In the genomic region with DNA sequence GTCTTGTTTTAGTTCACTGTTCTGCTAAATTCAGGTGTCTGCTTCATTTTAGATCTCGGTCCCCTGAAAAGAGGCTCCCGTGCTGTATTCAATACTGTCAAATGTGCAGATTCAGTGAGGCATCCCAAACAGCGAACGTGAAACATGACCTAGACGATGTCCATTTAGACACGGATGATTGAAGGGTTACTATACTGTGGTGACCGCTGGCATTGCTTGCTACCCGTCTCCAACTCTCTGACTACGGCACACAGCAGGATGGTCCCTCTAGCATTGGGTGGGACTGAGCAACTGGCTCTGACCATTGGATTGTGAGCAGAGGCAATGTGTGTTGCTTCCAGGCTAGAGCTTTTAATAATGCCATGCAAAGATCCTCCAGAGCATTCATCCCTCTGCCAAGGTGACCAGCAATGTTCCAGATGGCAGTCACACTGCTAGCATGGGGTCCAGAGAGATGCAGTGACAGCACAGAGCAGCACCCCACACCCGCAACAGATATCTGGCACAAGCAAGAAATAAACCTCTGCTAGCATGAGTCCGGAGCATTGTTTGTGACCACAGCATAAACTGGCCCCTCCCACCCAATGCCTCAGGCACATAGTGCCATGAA, we compare ENCODE assay signal across 19 cellular contexts. TPM values are rescaled to one million over a fixed set of nuclear protein-coding genes. Genes with fewer than 3 reads are reported as not detected.
DNase-seq lines count a peak whose midpoint lies in the region; ATAC-seq and TF ChIP-seq lines count a peak whose summit lies in the region.
"Had no signal": no experiment of that assay in that cellular context is flagged by ENCODE, and none has a peak within 500 bp of the region (broad histone marks: within the 10 kb centered on the region; RNA-seq: fewer than 3 reads in every experiment).

No MANE protein-coding gene starts in this region.

- ATAC-seq in mucosa of descending colon: no peak
- ATAC-seq in HG03378 (IDR thresholded peaks at IDR 0.05; ENCODE audit: unreplicated experiment): no peak
- ATAC-seq in HG03280 (IDR thresholded peaks at IDR 0.05; ENCODE audit: unreplicated experiment): no peak
- ATAC-seq: K562 had no signal

- H3K4me1 ChIP-seq in esophagus muscularis mucosa: peaks cover 0 to 67% (median 61%) of the 10 kb centered on the region in 4 donors
- H3K4me1 ChIP-seq in muscle layer of colon (ENCODE audit: insufficient read depth, low read length): peaks cover 76% of the 10 kb centered on the region
- H3K4me1 ChIP-seq in mucosa of descending colon (ENCODE audit: low read depth): no peaks in the 10 kb centered on the region
- H3K4me1 ChIP-seq in ascending aorta: peaks cover 0 to 14% of the 10 kb centered on the region in 2 donors

- H3K36me3 ChIP-seq in esophagus muscularis mucosa: no peaks in the 10 kb centered on the region
- no peaks in the 10 kb centered on the region for H3K36me3 ChIP-seq in muscle layer of colon (ENCODE audit: insufficient read depth, low read length)
- no peaks in the 10 kb centered on the region for H3K36me3 ChIP-seq in mucosa of descending colon (ENCODE audit: low read depth)
- no peaks in the 10 kb centered on the region for H3K36me3 ChIP-seq in ascending aorta

- no peak for TF ChIP-seq EP300 in esophagus muscularis mucosa (IDR thresholded peaks at IDR 0.05)

- TF ChIP-seq CTCF in esophagus muscularis mucosa (IDR thresholded peaks at IDR 0.05) (no peak), mucosa of descending colon (IDR thresholded peaks at IDR 0.05) (no peak), ascending aorta (IDR thresholded peaks at IDR 0.05) (no peak)

- H3K4me3 ChIP-seq in esophagus muscularis mucosa: no peak overlapping the region
- no peak overlapping the region for H3K4me3 ChIP-seq in muscle layer of colon (ENCODE audit: low read depth in 1 of 2, low read length in 2 of 2)
- H3K4me3 ChIP-seq in mucosa of descending colon: no peak overlapping the region
- no peak overlapping the region for H3K4me3 ChIP-seq in ascending aorta
- H3K4me3 ChIP-seq: K562 had no signal

- TF ChIP-seq POLR2A in esophagus muscularis mucosa (IDR thresholded peaks at IDR 0.05; ENCODE audit: low read depth): no peak

- 81% methylated on average over 10 of the region's 11 CpGs for WGBS in esophagus muscularis mucosa

- H3K9ac ChIP-seq in muscle layer of colon (ENCODE audit: low read length): no peak overlapping the region

- H3K27me3 ChIP-seq in esophagus muscularis mucosa (no peaks in the 10 kb centered on the region), muscle layer of colon (ENCODE audit: control insufficient read depth in 1 of 2, insufficient read depth in 2 of 2, low read length in 2 of 2) (no peaks in the 10 kb centered on the region), ascending aorta (no peaks in the 10 kb centered on the region)

- intact Hi-C loops in esophagus muscularis mucosa (cut with DNase I): no loop called here
- intact Hi-C loops in mucosa of descending colon (cut with DNase I, micrococcal nuclease): no loop called here
- intact Hi-C loops in ascending aorta (cut with DNase I): no loop called here

- H3K9me3 ChIP-seq in esophagus muscularis mucosa (no peaks in the 10 kb centered on the region), muscle layer of colon (ENCODE audit: low read length) (no peaks in the 10 kb centered on the region), mucosa of descending colon (no peaks in the 10 kb centered on the region), ascending aorta (no peaks in the 10 kb centered on the region)

- DNase-seq in NCI-H526 treated with DMSO at 0.1 percent for 48 hours (lab: John Stamatoyannopoulos, UW) (peak; percentile 68), esophagus muscularis mucosa (ENCODE audit: extremely low spot score) (no peak), retina (peak; percentile 70), mucosa of descending colon (no peak), ascending aorta (ENCODE audit: low spot score in 2 of 2) (no peak)
- DNase-seq: AML-193, COR-L47, DMS153, EL, HFFc6, NCI-H1436, NCI-H2029, NCI-H2171 had no signal

- H3K27ac ChIP-seq in esophagus muscularis mucosa (replicated peaks in 1 of 4) (peak overlapping the region; percentile 62 to 98 (median 95)), muscle layer of colon (ENCODE audit: low read depth, low read length) (peak overlapping the region; percentile 67), ascending aorta (no peak overlapping the region)

RNA-seq across cellular contexts. Expression of gene METTL24, which starts 9.1 kb away (rescaled TPM):
- total RNA-seq in esophagus muscularis mucosa (10 to 100 TPM; 16.9 to 32.8 (median 23.5) TPM), mucosa of descending colon (10 to 100 TPM in 1 of 3 donors, 1 to 10 TPM in 1, under 1 TPM in 1; 0.43 to 23.5 (median 1.2) TPM), ascending aorta (2.0 TPM)
- total RNA-seq: HFFc6, K562, NCI-H460, SK-MEL-5 had no signal

Comparison
In these comparisons a context has a peak if more than half of its experiments do, and no peak if none do; other contexts are left out.
1. DNase-seq: peak in NCI-H526 treated with DMSO at 0.1 percent for 48 hours (single experiment) and retina (single experiment); none in esophagus muscularis mucosa (single experiment), mucosa of descending colon (0 of 3) and ascending aorta (0 of 2).
2. H3K27ac ChIP-seq: peak in esophagus muscularis mucosa (4 of 4) and muscle layer of colon (single experiment); none in ascending aorta (0 of 2).